ENCODE assay signal across 9 cellular contexts in the genomic region with DNA sequence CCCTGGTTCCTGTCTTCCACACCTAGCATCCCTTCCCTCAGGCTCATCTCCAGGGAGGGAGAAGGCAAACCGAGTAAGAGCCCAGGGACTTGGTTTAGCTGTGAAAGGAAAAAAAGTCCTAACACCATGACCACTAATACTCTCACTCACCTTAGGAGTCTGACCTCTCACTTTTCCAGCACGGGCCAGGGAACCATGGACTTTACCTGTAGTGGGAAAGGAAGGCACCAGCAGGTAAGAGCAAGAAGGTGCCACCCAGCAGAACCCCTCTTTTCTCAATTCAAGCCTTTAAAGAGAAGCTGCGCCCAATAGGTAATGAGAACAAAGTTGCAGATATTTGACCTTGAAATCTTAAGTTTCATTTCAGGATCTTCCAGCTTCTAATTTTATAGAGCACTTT. TPM values are rescaled to one million over a fixed set of nuclear protein-coding genes. Genes with fewer than 3 reads are reported as not detected.
DNase-seq lines count a peak whose midpoint lies in the region; ATAC-seq, FAIRE-seq and TF ChIP-seq lines count a peak whose summit lies in the region.
"Had no signal": no experiment of that assay in that cellular context is flagged by ENCODE, and none has a peak within 500 bp of the region (broad histone marks: within the 10 kb centered on the region; RNA-seq: fewer than 3 reads in every experiment).

No MANE protein-coding gene starts in this region.

- H3K4me3 Mint-ChIP-seq in Caco-2 (ENCODE audit: unreplicated experiment) = peak overlapping the region; percentile 98

- H3K9me3 Mint-ChIP-seq in Caco-2 (ENCODE audit: unreplicated experiment) = no peaks in the 10 kb centered on the region

- no peaks in the 10 kb centered on the region for H3K27me3 Mint-ChIP-seq in Caco-2 (ENCODE audit: insufficient read depth, unreplicated experiment)

- WGBS in pancreas, 2 donors = 56 to 58% methylated on average over 3 of the region's 3 CpGs

- H3K4me2 ChIP-seq in OCI-LY7 (ENCODE audit: low read length) (peak overlapping the region; percentile 87), endothelial cell of umbilical vein (ENCODE audit: insufficient read depth, low read length) (peak overlapping the region; percentile 66)

- no peaks in the 10 kb centered on the region for H3K27me3 ChIP-seq in Caco-2 (replicated peaks; ENCODE audit: control insufficient read depth, insufficient read depth, low read length)
- no peaks in the 10 kb centered on the region for H3K27me3 ChIP-seq in endothelial cell of umbilical vein (ENCODE audit: control insufficient read depth in 2 of 2, insufficient read depth in 2 of 2, low read length in 2 of 2)
- no peaks in the 10 kb centered on the region for H3K27me3 ChIP-seq in pancreas

- FAIRE-seq in endothelial cell of umbilical vein (lab: Jason Lieb, UNC) (no peak), pancreas (lab: Jason Lieb, UNC) (no peak)

- dilution Hi-C loops in endothelial cell of umbilical vein (cut with MboI; ENCODE audit: extremely low pct_ligation_motif_present, low sequenced_read_pairs) = no loop called here

- peaks cover 13% of the 10 kb centered on the region for H3K36me3 ChIP-seq in Caco-2 (ENCODE audit: control insufficient read depth, insufficient read depth, low read length)
- H3K36me3 ChIP-seq in OCI-LY7 (ENCODE audit: insufficient read depth, low read length) = peaks cover 76% of the 10 kb centered on the region
- H3K36me3 ChIP-seq in endothelial cell of umbilical vein (ENCODE audit: control insufficient read depth in 2 of 2, extremely low read depth in 1 of 2, insufficient read depth in 2 of 2, low read length in 2 of 2) = peaks cover 7 to 21% of the 10 kb centered on the region in 2 experiments
- peaks cover 3 to 25% (median 12%) of the 10 kb centered on the region in 3 donors for H3K36me3 ChIP-seq in pancreas

- no peak for TF ChIP-seq POLR2A in endothelial cell of umbilical vein (IDR thresholded peaks at IDR 0.05; ENCODE audit: low read depth, low read length)

- peaks cover 77% of the 10 kb centered on the region for H3K79me2 ChIP-seq in OCI-LY7 (ENCODE audit: insufficient read depth, low read depth, low read length)
- peaks cover 39% of the 10 kb centered on the region for H3K79me2 ChIP-seq in endothelial cell of umbilical vein (ENCODE audit: control insufficient read depth, insufficient read depth, low read length)

- peak overlapping the region; percentile 100 for H3K27ac Mint-ChIP-seq in Caco-2 (ENCODE audit: unreplicated experiment)

- H3K4me3 ChIP-seq in Caco-2 (ENCODE audit: low read depth, low read length) (peak overlapping the region; percentile 61), OCI-LY7 (ENCODE audit: low read depth, low read length, poor library complexity, severe bottlenecking) (peak overlapping the region; percentile 95), endothelial cell of umbilical vein (replicated peaks in 1 of 3; ENCODE audit: insufficient read depth in 1 of 3, low read depth in 1 of 3, low read length in 3 of 3) (peak overlapping the region; percentile 48 to 94 (median 82)), pancreas (peak overlapping the region in 3 of 4 donors; percentile 63 to 95 (median 74))

- peaks cover 87% of the 10 kb centered on the region for H3K36me3 Mint-ChIP-seq in Caco-2 (ENCODE audit: insufficient read depth, unreplicated experiment)

- H3K4me1 ChIP-seq in Caco-2 (peaks cover 21% of the 10 kb centered on the region), OCI-LY7 (ENCODE audit: insufficient read depth, low read length, poor library complexity, severe bottlenecking) (peaks cover 64% of the 10 kb centered on the region), endothelial cell of umbilical vein (ENCODE audit: control insufficient read depth, extremely low read depth, insufficient read depth, low read length) (peaks cover 18% of the 10 kb centered on the region), pancreas (peaks cover 11 to 22% (median 16%) of the 10 kb centered on the region in 3 donors)

- H3K27ac ChIP-seq in OCI-LY7 (ENCODE audit: low read depth, low read length, poor library complexity, severe bottlenecking) (peak overlapping the region; percentile 78), endothelial cell of umbilical vein (ENCODE audit: insufficient read depth, low read depth, low read length) (peak overlapping the region; percentile 53), pancreas (peak overlapping the region in 2 of 4 donors; percentile 77 to 90)

- BruUV-seq in Caco-2 (replicated peaks; lab: Mats Ljungman, UMichigan) (no TSS peak), OCI-LY7 (replicated peaks; lab: Mats Ljungman, UMichigan) (no TSS peak), endothelial cell of umbilical vein (replicated peaks; lab: Mats Ljungman, UMichigan) (no TSS peak)

- H3K9ac ChIP-seq in endothelial cell of umbilical vein (replicated peaks; ENCODE audit: extremely low read depth, insufficient read depth, low read length) = peak overlapping the region; percentile 90

- DNase-seq in Caco-2 (no peak), OCI-LY7 (ENCODE audit: low spot score) (no peak), endothelial cell of umbilical vein (ENCODE audit: low read depth, low spot score) (no peak), pancreas (peak in 2 of 6 donors; percentile 1 to 17), DMS 273 treated with DMSO at 0.1 percent for 48 hours (lab: John Stamatoyannopoulos, UW) (no peak), iPS-NIHi7 (ENCODE audit: extremely low spot score) (no peak), Kasumi-1 (lab: John Stamatoyannopoulos, UW) (no peak), superior temporal gyrus (ENCODE audit: extremely low spot score) (no peak)
- DNase-seq: NCI-H2029 had no signal

- H3K9me2 ChIP-seq in OCI-LY7 (ENCODE audit: insufficient read depth, low read length) = no peaks in the 10 kb centered on the region

- H3K9me3 ChIP-seq in Caco-2 (no peaks in the 10 kb centered on the region), OCI-LY7 (ENCODE audit: low read length) (no peaks in the 10 kb centered on the region), endothelial cell of umbilical vein (replicated peaks; ENCODE audit: control insufficient read depth, insufficient read depth, low read length) (no peaks in the 10 kb centered on the region), pancreas (no peaks in the 10 kb centered on the region)

- peaks cover 17% of the 10 kb centered on the region; the same call in 1 of the 2 replicates for H4K20me1 ChIP-seq in OCI-LY7 (ENCODE audit: insufficient read depth, low read length)
- H4K20me1 ChIP-seq in endothelial cell of umbilical vein (replicated peaks; ENCODE audit: control insufficient read depth, extremely low read depth, insufficient read depth, low read length) = no peaks in the 10 kb centered on the region

- peaks cover 7% of the 10 kb centered on the region for H3K4me1 Mint-ChIP-seq in Caco-2 (ENCODE audit: low read depth, unreplicated experiment)

- H2AFZ ChIP-seq in OCI-LY7 (ENCODE audit: low read length) (no peak overlapping the region), endothelial cell of umbilical vein (ENCODE audit: low read depth, low read length) (no peak overlapping the region)

- no peak for ATAC-seq in pancreas

- POLR2A ChIA-PET in Caco-2 (lab: Charles Lee) = interaction anchor here (2.0 to 2.5 kb wide), 2 partner anchors 8 to 10 kb away, joined by 10 to 37 read pairs; partner anchors contain the start of gene TM7SF2
- POLR2A ChIA-PET in OCI-LY7 (lab: Charles Lee) = interaction anchor here (0.6 to 4.0 kb wide), 4 partner anchors 13 to 372 kb away, joined by 3 to 47 read pairs (median 5); partner anchors contain the start of genes CAPN1 and SYVN1
- POLR2A ChIA-PET in endothelial cell of umbilical vein (lab: Charles Lee) = interaction anchor here (1.9 kb wide), 1 partner anchor 15 kb away, joined by 7 read pairs; no protein-coding TSS in a partner anchor

- intact Hi-C loops in Caco-2 (cut with micrococcal nuclease; ENCODE audit: unreplicated experiment) (no loop called here), OCI-LY7 (cut with micrococcal nuclease; ENCODE audit: unreplicated experiment) (no loop called here), endothelial cell of umbilical vein (cut with micrococcal nuclease) (no loop called here), pancreas (cut with DNase I) (no loop called here)

- CTCF ChIA-PET in Caco-2 (lab: Charles Lee) = interaction anchor here (2.3 kb wide), 1 partner anchor 9 kb away, joined by 14 read pairs; the partner anchor contains the start of gene TM7SF2
- CTCF ChIA-PET in OCI-LY7 (lab: Charles Lee; ENCODE audit: unreplicated experiment) = interaction anchor here (2.0 kb wide), 1 partner anchor 59 kb away, joined by 5 read pairs; no protein-coding TSS in a partner anchor
- CTCF ChIA-PET in endothelial cell of umbilical vein (lab: Charles Lee) = interaction anchor here (1.9 to 3.4 kb wide), 2 partner anchors 9 to 60 kb away, joined by 15 to 45 read pairs; partner anchors contain the start of genes CAPN1 and TM7SF2

- TF ChIP-seq CTCF in Caco-2 (IDR thresholded peaks at IDR 0.05; ENCODE audit: insufficient read depth in 1 of 2, low read depth in 1 of 2, low read length in 1 of 2, severe bottlenecking in 1 of 2, unreplicated experiment in 1 of 2) (no peak), OCI-LY7 (conservative IDR thresholded peaks at IDR 0.05; ENCODE audit: low read length) (no peak), endothelial cell of umbilical vein (IDR thresholded peaks at IDR 0.05; ENCODE audit: extremely low read depth in 1 of 2, insufficient read depth in 1 of 2, low read depth in 1 of 2, low read length in 2 of 2) (no peak), pancreas (IDR thresholded peaks at IDR 0.05) (no peak)

- H3K9me1 ChIP-seq in endothelial cell of umbilical vein (replicated peaks; ENCODE audit: control insufficient read depth, extremely low read depth, insufficient read depth, low read length) = no peaks in the 10 kb centered on the region

RNA-seq across cellular contexts. Expression of gene FAU, which starts 1.1 kb away (rescaled TPM):
- 918 and 972 TPM in 2 replicates for total RNA-seq in Caco-2 (2022)
- total RNA-seq in OCI-LY7 (2014; rRNA removed; shearing (Covaris generic)) = 1,573 and 1,628 TPM in 2 replicates
- total RNA-seq in OCI-LY7 (2022) = 1,401 and 1,406 TPM in 2 replicates
- 746 and 784 TPM in 2 replicates for total RNA-seq in endothelial cell of umbilical vein
- 741 and 809 TPM in 2 replicates for polyA plus RNA-seq in endothelial cell of umbilical vein
- 617 and 778 TPM in 2 replicates for polyA plus RNA-seq in endothelial cell of umbilical vein (2011; cell fraction: cytosol; rRNA removed)
- 248 and 301 TPM in 2 replicates for polyA plus RNA-seq in endothelial cell of umbilical vein (2011; cell fraction: nucleus; rRNA removed)
- polyA plus RNA-seq in endothelial cell of umbilical vein (2012) = 942 and 1,263 TPM in 2 replicates
- 207 and 228 TPM in 2 replicates for polyA minus RNA-seq in endothelial cell of umbilical vein
- 448 TPM for polyA minus RNA-seq in endothelial cell of umbilical vein (2011; cell fraction: cytosol; rRNA and poly(A)+ RNA removed)
- polyA minus RNA-seq in endothelial cell of umbilical vein (2011; cell fraction: nucleus; rRNA and poly(A)+ RNA removed) = 47.7 and 69.2 TPM in 2 replicates
- total RNA-seq in pancreas = 100 to 1,000 TPM; 493 to 810 (median 529) TPM
- polyA plus RNA-seq in pancreas = 100 to 1,000 TPM; 530 to 652 TPM

RNA-seq across cellular contexts. Expression of gene MRPL49, which starts 1.3 kb away (rescaled TPM):
- total RNA-seq in Caco-2 (2022) = 89.2 and 95.1 TPM in 2 replicates
- 81.6 and 83.2 TPM in 2 replicates for total RNA-seq in OCI-LY7 (2014; rRNA removed; shearing (Covaris generic))
- 65.2 and 67.2 TPM in 2 replicates for total RNA-seq in OCI-LY7 (2022)
- 49.7 and 51.6 TPM in 2 replicates for total RNA-seq in endothelial cell of umbilical vein
- 76.8 and 90.4 TPM in 2 replicates for polyA plus RNA-seq in endothelial cell of umbilical vein
- polyA plus RNA-seq in endothelial cell of umbilical vein (2011; cell fraction: cytosol; rRNA removed) = 60.2 and 65.0 TPM in 2 replicates
- polyA plus RNA-seq in endothelial cell of umbilical vein (2011; cell fraction: nucleus; rRNA removed) = 26.6 and 29.5 TPM in 2 replicates
- 36.1 and 37.6 TPM in 2 replicates for polyA plus RNA-seq in endothelial cell of umbilical vein (2012)
- polyA minus RNA-seq in endothelial cell of umbilical vein = 36.1 and 40.1 TPM in 2 replicates
- polyA minus RNA-seq in endothelial cell of umbilical vein (2011; cell fraction: cytosol; rRNA and poly(A)+ RNA removed) = 43.0 TPM
- polyA minus RNA-seq in endothelial cell of umbilical vein (2011; cell fraction: nucleus; rRNA and poly(A)+ RNA removed) = 8.4 and 11.4 TPM in 2 replicates
- 10 to 100 TPM; 13.9 to 31.2 (median 21.4) TPM for total RNA-seq in pancreas
- 10 to 100 TPM; 10.3 to 30.3 TPM for polyA plus RNA-seq in pancreas

RNA-seq across cellular contexts. Expression of gene ZNHIT2, which starts 3.3 kb away (rescaled TPM):
- 12.2 and 14.7 TPM in 2 replicates for total RNA-seq in Caco-2 (2022)
- 29.9 and 32.4 TPM in 2 replicates for total RNA-seq in OCI-LY7 (2014; rRNA removed; shearing (Covaris generic))
- 10.7 and 11.5 TPM in 2 replicates for total RNA-seq in OCI-LY7 (2022)
- 9.0 and 9.2 TPM in 2 replicates for total RNA-seq in endothelial cell of umbilical vein
- polyA plus RNA-seq in endothelial cell of umbilical vein = 7.1 and 12.8 TPM in 2 replicates
- 2.2 and 4.9 TPM in 2 replicates for polyA plus RNA-seq in endothelial cell of umbilical vein (2011; cell fraction: cytosol; rRNA removed)
- polyA plus RNA-seq in endothelial cell of umbilical vein (2011; cell fraction: nucleus; rRNA removed) = 1.7 and 2.1 TPM in 2 replicates
- polyA plus RNA-seq in endothelial cell of umbilical vein (2012) = 4.2 and 6.0 TPM in 2 replicates
- 1.7 and 3.5 TPM in 2 replicates for polyA minus RNA-seq in endothelial cell of umbilical vein
- polyA minus RNA-seq in endothelial cell of umbilical vein (2011; cell fraction: cytosol; rRNA and poly(A)+ RNA removed) = 22.9 TPM
- 3.8 and 5.3 TPM in 2 replicates for polyA minus RNA-seq in endothelial cell of umbilical vein (2011; cell fraction: nucleus; rRNA and poly(A)+ RNA removed)
- 10 to 100 TPM in 1 of 6 donors, 1 to 10 TPM in 5; 4.3 to 11.7 (median 7.1) TPM for total RNA-seq in pancreas
- polyA plus RNA-seq in pancreas = 10 to 100 TPM; 14.0 to 17.8 TPM

RNA-seq across cellular contexts. Expression of gene TM7SF2, which starts 9.2 kb away (rescaled TPM):
- total RNA-seq in Caco-2 (2022) (62.9 and 73.8 TPM in 2 replicates), OCI-LY7 (2022) (46.7 and 54.1 TPM in 2 replicates), endothelial cell of umbilical vein (11.6 and 16.2 TPM in 2 replicates), pancreas (100 to 1,000 TPM in 1 of 6 donors, 10 to 100 TPM in 5; 12.8 to 176 (median 43.4) TPM)
- total RNA-seq in OCI-LY7 (2014; rRNA removed; shearing (Covaris generic)) = 25.8 and 30.1 TPM in 2 replicates
- polyA plus RNA-seq in endothelial cell of umbilical vein (39.5 and 47.1 TPM in 2 replicates), pancreas (100 to 1,000 TPM in 1 of 2 donors, 10 to 100 TPM in 1; 76.8 to 203 TPM)
- 15.4 and 20.4 TPM in 2 replicates for polyA plus RNA-seq in endothelial cell of umbilical vein (2011; cell fraction: cytosol; rRNA removed)
- 32.1 and 45.2 TPM in 2 replicates for polyA plus RNA-seq in endothelial cell of umbilical vein (2011; cell fraction: nucleus; rRNA removed)
- 7.0 and 7.9 TPM in 2 replicates for polyA plus RNA-seq in endothelial cell of umbilical vein (2012)
- 24.1 and 26.5 TPM in 2 replicates for polyA minus RNA-seq in endothelial cell of umbilical vein
- polyA minus RNA-seq in endothelial cell of umbilical vein (2011; cell fraction: cytosol; rRNA and poly(A)+ RNA removed) = 4.5 TPM
- polyA minus RNA-seq in endothelial cell of umbilical vein (2011; cell fraction: nucleus; rRNA and poly(A)+ RNA removed) = 13.4 and 13.8 TPM in 2 replicates

RNA-seq across cellular contexts. Expression of gene SYVN1, which starts 13.5 kb away (rescaled TPM):
- total RNA-seq in Caco-2 (2022) = 50.9 and 56.5 TPM in 2 replicates
- 102 and 134 TPM in 2 replicates for total RNA-seq in OCI-LY7 (2014; rRNA removed; shearing (Covaris generic))
- 310 and 320 TPM in 2 replicates for total RNA-seq in OCI-LY7 (2022)
- total RNA-seq in endothelial cell of umbilical vein = 34.5 and 36.0 TPM in 2 replicates
- 39.1 and 45.1 TPM in 2 replicates for polyA plus RNA-seq in endothelial cell of umbilical vein
- 21.1 and 23.8 TPM in 2 replicates for polyA plus RNA-seq in endothelial cell of umbilical vein (2011; cell fraction: cytosol; rRNA removed)
- polyA plus RNA-seq in endothelial cell of umbilical vein (2011; cell fraction: nucleus; rRNA removed) = 66.5 and 85.9 TPM in 2 replicates
- 23.8 and 26.9 TPM in 2 replicates for polyA plus RNA-seq in endothelial cell of umbilical vein (2012)
- 119 and 128 TPM in 2 replicates for polyA minus RNA-seq in endothelial cell of umbilical vein
- polyA minus RNA-seq in endothelial cell of umbilical vein (2011; cell fraction: cytosol; rRNA and poly(A)+ RNA removed) = 19.5 TPM
- polyA minus RNA-seq in endothelial cell of umbilical vein (2011; cell fraction: nucleus; rRNA and poly(A)+ RNA removed) = 29.6 and 50.5 TPM in 2 replicates
- 10 to 100 TPM; 47.5 to 98.2 (median 66.3) TPM for total RNA-seq in pancreas
- 10 to 100 TPM; 63.4 to 64.8 TPM for polyA plus RNA-seq in pancreas
